16 cellular contexts compared by ENCODE assay signal in genomic region chr10:73379064-73379748, GRCh38. TPM values are rescaled to one million over a fixed set of nuclear protein-coding genes. Genes with fewer than 3 reads are reported as not detected.
DNase-seq lines count a peak whose midpoint lies in the region; ATAC-seq and TF ChIP-seq lines count a peak whose summit lies in the region.
"Had no signal": no experiment of that assay in that cellular context is flagged by ENCODE, and none has a peak within 500 bp of the region (broad histone marks: within the 10 kb centered on the region; RNA-seq: fewer than 3 reads in every experiment).

No MANE protein-coding gene starts in this region.

- peaks cover 46% of the 10 kb centered on the region for H3K36me3 Mint-ChIP-seq in activated CD4-positive, alpha-beta T cell treated with anti-CD3 and anti-CD28 coated beads, Interleukin-2, amount 10 ng/mL, durations not matched to agents 24 days and 14 days (ENCODE audit: low read depth)
- H3K36me3 Mint-ChIP-seq in activated naive CD8-positive, alpha-beta T cell treated with anti-CD3 and anti-CD28 coated beads for 36 hours = peaks cover 31% of the 10 kb centered on the region
- H3K36me3 Mint-ChIP-seq in stimulated activated naive B cell treated with anti-CD40 and anti-IgM and Interleukin-4, amounts not matched to agents 10 μg/mL and 1 μg/mL and 100 μg/mL, for 72 hours = peaks cover 37 to 48% of the 10 kb centered on the region in 2 donors

- peak overlapping the region; percentile 88 for H3K27ac Mint-ChIP-seq in activated CD4-positive, alpha-beta T cell treated with anti-CD3 and anti-CD28 coated beads, Interleukin-2, amount 10 ng/mL, durations not matched to agents 24 days and 14 days
- H3K27ac Mint-ChIP-seq in activated naive CD8-positive, alpha-beta T cell treated with anti-CD3 and anti-CD28 coated beads for 36 hours = peak overlapping the region; percentile 78
- H3K27ac Mint-ChIP-seq in stimulated activated naive B cell treated with anti-CD40 and anti-IgM and Interleukin-4, amounts not matched to agents 10 μg/mL and 1 μg/mL and 100 μg/mL, for 72 hours = peak overlapping the region; percentile 92

- H3K4me1 ChIP-seq in right lobe of liver = no peaks in the 10 kb centered on the region

- no peaks in the 10 kb centered on the region for H3K9me3 ChIP-seq in right lobe of liver

- no peak overlapping the region for H3K4me3 ChIP-seq in right lobe of liver
- H3K4me3 ChIP-seq: skin epidermis had no signal

- TF ChIP-seq CTCF in right lobe of liver (IDR thresholded peaks at IDR 0.05) = no peak

- DNase-seq in activated CD4-positive, alpha-beta T cell treated with anti-CD3 and anti-CD28 coated beads, Interleukin-2, amount 10 ng/mL, durations not matched to agents 24 days and 14 days = peak; percentile 68
- no peak for DNase-seq in activated CD4-positive, alpha-beta T cell treated with anti-CD3 and anti-CD28 coated beads, Interleukin-2, amount 50 U/mL, for 4 hours
- DNase-seq in activated naive CD8-positive, alpha-beta T cell treated with anti-CD3 and anti-CD28 coated beads for 36 hours = no peak
- no peak for DNase-seq in stimulated activated naive B cell treated with anti-CD40 and anti-IgM and Interleukin-4, amounts not matched to agents 10 μg/mL and 1 μg/mL and 100 μg/mL, for 72 hours
- no peak for DNase-seq in right lobe of liver
- DNase-seq in NCI-H1105 treated with DMSO at 0.1 percent for 48 hours (lab: John Stamatoyannopoulos, UW) = no peak
- DNase-seq in dedifferentiated amniotic fluid mesenchymal stem cell (ENCODE audit: extremely low spot score) = no peak
- DNase-seq: DMS79 treated with DMSO at 0.1 percent for 48 hours; NCI-H1930; stimulated activated CD4-positive, alpha-beta T cell treated with anti-CD3 and anti-CD28 coated beads, Interleukin-4, amount 100 ng/mL, for 4 hours; trophoblast cell had no signal

- H3K9me3 Mint-ChIP-seq in activated CD4-positive, alpha-beta T cell treated with anti-CD3 and anti-CD28 coated beads, Interleukin-2, amount 10 ng/mL, durations not matched to agents 24 days and 14 days = no peaks in the 10 kb centered on the region
- no peaks in the 10 kb centered on the region for H3K9me3 Mint-ChIP-seq in activated naive CD8-positive, alpha-beta T cell treated with anti-CD3 and anti-CD28 coated beads for 36 hours
- no peaks in the 10 kb centered on the region for H3K9me3 Mint-ChIP-seq in stimulated activated naive B cell treated with anti-CD40 and anti-IgM and Interleukin-4, amounts not matched to agents 10 μg/mL and 1 μg/mL and 100 μg/mL, for 72 hours

- no peaks in the 10 kb centered on the region for H3K27me3 ChIP-seq in right lobe of liver

- H3K27me3 Mint-ChIP-seq in activated CD4-positive, alpha-beta T cell treated with anti-CD3 and anti-CD28 coated beads, Interleukin-2, amount 10 ng/mL, durations not matched to agents 24 days and 14 days = no peaks in the 10 kb centered on the region
- H3K27me3 Mint-ChIP-seq in activated naive CD8-positive, alpha-beta T cell treated with anti-CD3 and anti-CD28 coated beads for 36 hours = no peaks in the 10 kb centered on the region
- H3K27me3 Mint-ChIP-seq in stimulated activated naive B cell treated with anti-CD40 and anti-IgM and Interleukin-4, amounts not matched to agents 10 μg/mL and 1 μg/mL and 100 μg/mL, for 72 hours = no peaks in the 10 kb centered on the region

- peaks cover 20% of the 10 kb centered on the region for H3K4me1 Mint-ChIP-seq in activated CD4-positive, alpha-beta T cell treated with anti-CD3 and anti-CD28 coated beads, Interleukin-2, amount 10 ng/mL, durations not matched to agents 24 days and 14 days
- H3K4me1 Mint-ChIP-seq in activated naive CD8-positive, alpha-beta T cell treated with anti-CD3 and anti-CD28 coated beads for 36 hours = peaks cover 11% of the 10 kb centered on the region
- peaks cover 11 to 15% of the 10 kb centered on the region in 2 donors for H3K4me1 Mint-ChIP-seq in stimulated activated naive B cell treated with anti-CD40 and anti-IgM and Interleukin-4, amounts not matched to agents 10 μg/mL and 1 μg/mL and 100 μg/mL, for 72 hours

- peaks cover 13 to 91% (median 47%) of the 10 kb centered on the region in 4 donors for H3K36me3 ChIP-seq in right lobe of liver

- ATAC-seq in HG03442 (IDR thresholded peaks at IDR 0.05; ENCODE audit: unreplicated experiment) (peak; percentile 46), right lobe of liver (no peak)
- ATAC-seq in stimulated activated naive B cell treated with anti-CD40 and anti-IgM and Interleukin-4, amounts not matched to agents 10 μg/mL and 1 μg/mL and 100 μg/mL, for 72 hours (replicated peaks) = peak; percentile 89 to 97
- ATAC-seq: Right ventricle myocardium inferior had no signal

- H3K4me3 Mint-ChIP-seq in activated CD4-positive, alpha-beta T cell treated with anti-CD3 and anti-CD28 coated beads, Interleukin-2, amount 10 ng/mL, durations not matched to agents 24 days and 14 days = peak overlapping the region; percentile 56
- H3K4me3 Mint-ChIP-seq in activated naive CD8-positive, alpha-beta T cell treated with anti-CD3 and anti-CD28 coated beads for 36 hours = no peak overlapping the region
- peak overlapping the region in 1 of 2 donors; percentile 44 for H3K4me3 Mint-ChIP-seq in stimulated activated naive B cell treated with anti-CD40 and anti-IgM and Interleukin-4, amounts not matched to agents 10 μg/mL and 1 μg/mL and 100 μg/mL, for 72 hours

- H3K27ac ChIP-seq in right lobe of liver = no peak overlapping the region
- H3K27ac ChIP-seq: C4-2B, skin epidermis had no signal

- no peak for TF ChIP-seq POLR2A in right lobe of liver (IDR thresholded peaks at IDR 0.05)

- 29% methylated on average over 1 of the region's 1 CpG for WGBS in right lobe of liver (ENCODE audit: insufficient coverage, low coverage, low lambda C conversion rate, missing lambda C conversion rate)

- intact Hi-C loops in activated CD4-positive, alpha-beta T cell treated with anti-CD3 and anti-CD28 coated beads, Interleukin-2, amount 10 ng/mL, durations not matched to agents 24 days and 14 days (cut with micrococcal nuclease) = no loop called here
- intact Hi-C loops in right lobe of liver (cut with DNase I) = no loop called here

RNA-seq across cellular contexts. Expression of gene CFAP70, which starts 20.5 kb away (rescaled TPM):
- total RNA-seq in activated CD4-positive, alpha-beta T cell treated with anti-CD3 and anti-CD28 coated beads, Interleukin-2, amount 10 ng/mL, durations not matched to agents 24 days and 14 days = 0.17 and 0.33 TPM in 2 replicates
- under 1 TPM; 0.58 to 0.60 TPM for total RNA-seq in activated naive CD8-positive, alpha-beta T cell treated with anti-CD3 and anti-CD28 coated beads for 36 hours
- total RNA-seq in right lobe of liver = 1 to 10 TPM in 5 of 6 experiments, under 1 TPM in 1; 0.98 to 2.6 (median 1.4) TPM
- total RNA-seq: M059J had no signal

RNA-seq across cellular contexts. Expression of gene ANXA7, which starts 34.7 kb away (rescaled TPM):
- total RNA-seq in activated CD4-positive, alpha-beta T cell treated with anti-CD3 and anti-CD28 coated beads, Interleukin-2, amount 10 ng/mL, durations not matched to agents 24 days and 14 days = 169 and 171 TPM in 2 replicates
- 100 to 1,000 TPM; 120 to 126 TPM for total RNA-seq in activated naive CD8-positive, alpha-beta T cell treated with anti-CD3 and anti-CD28 coated beads for 36 hours
- 100 to 1,000 TPM in 4 of 6 experiments, 10 to 100 TPM in 2; 79.6 to 139 (median 102) TPM for total RNA-seq in right lobe of liver

RNA-seq across cellular contexts. Expression of gene MSS51, which starts 54.2 kb away (rescaled TPM):
- 2.5 and 2.8 TPM in 2 replicates for total RNA-seq in activated CD4-positive, alpha-beta T cell treated with anti-CD3 and anti-CD28 coated beads, Interleukin-2, amount 10 ng/mL, durations not matched to agents 24 days and 14 days
- total RNA-seq in activated naive CD8-positive, alpha-beta T cell treated with anti-CD3 and anti-CD28 coated beads for 36 hours = 1 to 10 TPM in 1 of 2 experiments, under 1 TPM in 1; 0.94 to 1.4 TPM
- under 1 TPM; 0.19 to 0.73 (median 0.62) TPM for total RNA-seq in right lobe of liver

Comparison
In these comparisons a context has a peak if more than half of its experiments do, and no peak if none do; other contexts are left out.
1. ATAC-seq: peak in HG03442 (single experiment) and stimulated activated naive B cell treated with anti-CD40 and anti-IgM and Interleukin-4, amounts not matched to agents 10 μg/mL and 1 μg/mL and 100 μg/mL, for 72 hours (2 of 2); none in right lobe of liver (0 of 4).
2. Peak in every context shown above with its lines, with median percentiles within 50 percentile points of each other: H3K27ac Mint-ChIP-seq.